ENCODE assay signal across 9 cellular contexts in the genomic region with DNA sequence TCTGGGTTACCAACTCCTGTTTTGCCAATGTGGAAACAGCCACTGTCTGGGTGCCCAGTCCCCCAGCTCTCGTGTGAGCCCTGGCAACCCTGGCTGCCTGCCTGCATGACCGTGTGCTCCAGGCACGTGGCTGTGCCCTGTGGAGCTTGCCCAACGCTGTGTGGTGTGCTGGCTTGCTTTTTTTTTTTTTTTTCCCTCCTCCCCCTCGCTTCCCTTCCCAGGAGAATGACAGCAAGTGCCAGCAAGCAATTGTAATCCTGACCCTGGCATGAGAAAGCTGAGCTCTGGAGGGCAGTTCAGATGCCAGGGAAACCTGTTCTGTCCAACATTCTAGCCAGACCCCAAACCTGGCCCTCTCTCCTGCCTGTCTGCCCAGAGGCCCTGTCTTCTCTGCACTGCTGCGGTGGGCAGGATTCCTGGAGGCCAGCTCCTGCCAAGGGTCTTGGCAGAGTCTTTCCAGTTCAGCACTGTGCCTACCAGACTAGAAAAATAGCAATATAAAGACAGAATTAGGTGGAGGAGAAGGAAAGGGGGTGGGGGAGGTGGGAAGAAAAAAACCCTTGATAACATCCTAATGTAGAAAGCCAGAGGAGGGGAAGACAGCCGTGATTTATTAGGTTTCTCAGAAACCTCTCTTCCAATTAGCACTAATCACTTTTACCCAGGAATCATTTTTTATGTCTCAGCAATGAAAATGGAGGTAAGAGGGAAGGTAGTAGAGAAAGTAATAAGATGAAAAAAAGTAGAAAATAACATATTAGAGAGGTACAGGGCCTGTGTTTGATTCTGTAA. TPM values are rescaled to one million over a fixed set of nuclear protein-coding genes. Genes with fewer than 3 reads are reported as not detected.
DNase-seq lines count a peak whose midpoint lies in the region; ATAC-seq, FAIRE-seq and TF ChIP-seq lines count a peak whose summit lies in the region.
"Had no signal": no experiment of that assay in that cellular context is flagged by ENCODE, and none has a peak within 500 bp of the region (broad histone marks: within the 10 kb centered on the region; RNA-seq: fewer than 3 reads in every experiment).

No MANE protein-coding gene starts in this region.

- peaks cover 16 to 77% (median 37%) of the 10 kb centered on the region in 4 donors for H3K4me1 ChIP-seq in stomach

- ATAC-seq in activated T-cell treated with anti-CD3 and anti-CD28 coated beads, Interleukin-2, amount 50 U/mL, for 4 hours = no peak

- no peaks in the 10 kb centered on the region for H3K36me3 ChIP-seq in bronchial epithelial cell (ENCODE audit: control insufficient read depth, insufficient read depth, low read length)
- H3K36me3 ChIP-seq in stomach = no peaks in the 10 kb centered on the region

- H3K27me3 Mint-ChIP-seq in activated T-cell treated with anti-CD3 and anti-CD28 coated beads, Interleukin-2, amount 50 U/mL, for 4 hours (ENCODE audit: low read depth) = peaks cover 22% of the 10 kb centered on the region

- H3K9me3 Mint-ChIP-seq in activated T-cell treated with anti-CD3 and anti-CD28 coated beads, Interleukin-2, amount 50 U/mL, for 4 hours = no peaks in the 10 kb centered on the region

- H3K4me3 ChIP-seq in bronchial epithelial cell (ENCODE audit: low read depth, low read length) (no peak overlapping the region), stomach (no peak overlapping the region)

- TF ChIP-seq EP300 in Ishikawa (IDR thresholded peaks at IDR 0.05; ENCODE audit: borderline replicate concordance) (no peak), stomach (IDR thresholded peaks at IDR 0.05) (peak; percentile 61)

- 8 to 33% (median 20%) methylated on average over 7 of the region's 7 CpGs for WGBS in stomach, 5 donors

- no peak for FAIRE-seq in bronchial epithelial cell (lab: Jason Lieb, UNC)
- FAIRE-seq: RCC 7860 had no signal

- H3K4me1 Mint-ChIP-seq in activated T-cell treated with anti-CD3 and anti-CD28 coated beads, Interleukin-2, amount 50 U/mL, for 4 hours (ENCODE audit: low read depth) = peaks cover 11% of the 10 kb centered on the region

- H3K27me3 ChIP-seq in bronchial epithelial cell (ENCODE audit: control insufficient read depth, insufficient read depth, low read length) (no peaks in the 10 kb centered on the region), stomach (no peaks in the 10 kb centered on the region)

- H3K4me3 Mint-ChIP-seq in activated T-cell treated with anti-CD3 and anti-CD28 coated beads, Interleukin-2, amount 50 U/mL, for 4 hours = no peak overlapping the region

- no peak for TF ChIP-seq CTCF in bronchial epithelial cell (IDR thresholded peaks at IDR 0.05; ENCODE audit: insufficient read depth, low read length, severe bottlenecking)
- no peak for TF ChIP-seq CTCF in stomach (IDR thresholded peaks at IDR 0.05)

- no peak for TF ChIP-seq RAD21 in Ishikawa (IDR thresholded peaks at IDR 0.05; ENCODE audit: low read depth)

- TF ChIP-seq POLR2A in stomach (IDR thresholded peaks at IDR 0.05) = no peak

- H3K36me3 Mint-ChIP-seq in activated T-cell treated with anti-CD3 and anti-CD28 coated beads, Interleukin-2, amount 50 U/mL, for 4 hours (ENCODE audit: insufficient read depth) = peaks cover 2% of the 10 kb centered on the region

- DNase-seq in bronchial epithelial cell (ENCODE audit: low read depth) = peak; percentile 76
- peak; percentile 21 for DNase-seq in kidney glomerular epithelial cell (lab: John Stamatoyannopoulos, UW)
- DNase-seq in stomach = peak; percentile 84
- no peak for DNase-seq in activated T-cell treated with anti-CD3 and anti-CD28 coated beads, Interleukin-2, amount 50 U/mL, for 4 hours
- no peak for DNase-seq in stimulated activated CD4-positive, alpha-beta T cell treated with anti-CD3 and anti-CD28 coated beads, Interleukin-12 subunit alpha, Interleukin-12 subunit beta, amount 100 ng/mL, for 4 hours
- no peak for DNase-seq in NCI-H2029 treated with DMSO at 0.1 percent for 48 hours (lab: John Stamatoyannopoulos, UW)
- no peak for DNase-seq in middle frontal gyrus (ENCODE audit: extremely low spot score, low spot score)

- H3K27ac ChIP-seq in stomach = peak overlapping the region; percentile 25 to 81 (median 69)

- intact Hi-C loops in stomach (cut with DNase I; ENCODE audit: low total_unique reads) = no loop called here

- H3K9me3 ChIP-seq in stomach = no peaks in the 10 kb centered on the region

TF ChIP-seq in Ishikawa, 13 proteins besides CTCF, POLR2A, EP300 and RAD21:
- peak; percentile 87 for TF ChIP-seq MAX (IDR thresholded peaks at IDR 0.05)
- peak; percentile 47; the same call in 1 of the 2 replicates for TF ChIP-seq USF1 (IDR thresholded peaks at IDR 0.05)
- no peak for TF ChIP-seq TCF12 (IDR thresholded peaks at IDR 0.05; ENCODE audit: low read depth)
TF ChIP-seq in Ishikawa: peak in this region for 2.

RNA-seq across cellular contexts. Expression of gene HLF, which starts 9.0 kb away (rescaled TPM):
- 0.26 and 0.51 TPM in 2 replicates for total RNA-seq in bronchial epithelial cell
- total RNA-seq in stomach = 10 to 100 TPM in 3 of 5 donors, 1 to 10 TPM in 2; 2.3 to 42.4 (median 12.9) TPM
- polyA plus RNA-seq in stomach = 10 to 100 TPM in 1 of 3 donors, 1 to 10 TPM in 2; 1.6 to 10.6 (median 2.9) TPM
- 1 to 10 TPM in 2 of 3 donors, under 1 TPM in 1; 0.98 to 1.6 (median 1.0) TPM for total RNA-seq in activated T-cell treated with anti-CD3 and anti-CD28 coated beads, Interleukin-2, amount 50 U/mL, for 4 hours

Comparison
In these comparisons a context has a peak if more than half of its experiments do, and no peak if none do; other contexts are left out.
1. DNase-seq: peak in bronchial epithelial cell (single experiment), kidney glomerular epithelial cell (single experiment) and stomach (single experiment); none in activated T-cell treated with anti-CD3 and anti-CD28 coated beads, Interleukin-2, amount 50 U/mL, for 4 hours (single experiment), stimulated activated CD4-positive, alpha-beta T cell treated with anti-CD3 and anti-CD28 coated beads, Interleukin-12 subunit alpha, Interleukin-12 subunit beta, amount 100 ng/mL, for 4 hours (single experiment), NCI-H2029 treated with DMSO at 0.1 percent for 48 hours (single experiment) and middle frontal gyrus (single experiment).